10 cellular contexts compared by ENCODE assay signal in genomic region chr11:8327761-8328192, GRCh38.
DNase-seq lines count a peak whose midpoint lies in the region; ATAC-seq and TF ChIP-seq lines count a peak whose summit lies in the region.
"Had no signal": no experiment of that assay in that cellular context is flagged by ENCODE, and none has a peak within 500 bp of the region (broad histone marks: within the 10 kb centered on the region; RNA-seq: fewer than 3 reads in every experiment).

No MANE protein-coding gene starts in this region.

- no peaks in the 10 kb centered on the region for H3K36me3 Mint-ChIP-seq in activated B cell treated with CpG ODN at 0.5 μM for 24 hours (ENCODE audit: low read depth)
- H3K36me3 Mint-ChIP-seq in activated CD4-positive, alpha-beta memory T cell treated with anti-CD3 and anti-CD28 coated beads, Interleukin-2, amount 10 ng/mL, durations not matched to agents 7 days and 5 days (ENCODE audit: low read depth), result no peaks in the 10 kb centered on the region

- H3K27me3 ChIP-seq in vagina, result no peaks in the 10 kb centered on the region

- H3K27ac ChIP-seq in vagina, result no peak overlapping the region

- H3K4me1 ChIP-seq in vagina, result no peaks in the 10 kb centered on the region

- no peaks in the 10 kb centered on the region for H3K36me3 ChIP-seq in vagina

- H3K9me3 Mint-ChIP-seq in activated B cell treated with CpG ODN at 0.5 μM for 24 hours, result no peaks in the 10 kb centered on the region
- H3K9me3 Mint-ChIP-seq in activated CD4-positive, alpha-beta memory T cell treated with anti-CD3 and anti-CD28 coated beads, Interleukin-2, amount 10 ng/mL, durations not matched to agents 7 days and 5 days, result no peaks in the 10 kb centered on the region

- H3K9me3 ChIP-seq in vagina, result no peaks in the 10 kb centered on the region

- no peak overlapping the region for H3K4me3 ChIP-seq in vagina

- peaks cover 27% of the 10 kb centered on the region for H3K4me1 Mint-ChIP-seq in activated B cell treated with CpG ODN at 0.5 μM for 24 hours
- no peaks in the 10 kb centered on the region for H3K4me1 Mint-ChIP-seq in activated CD4-positive, alpha-beta memory T cell treated with anti-CD3 and anti-CD28 coated beads, Interleukin-2, amount 10 ng/mL, durations not matched to agents 7 days and 5 days

- CTCF ChIA-PET in activated B cell treated with CpG ODN at 0.5 μM for 24 hours (lab: Charles Lee), result interaction anchor here (0.9 to 1.2 kb wide), 3 partner anchors 12 to 239 kb away, joined by 3 to 5 read pairs (median 3); no protein-coding TSS in a partner anchor
- CTCF ChIA-PET in activated CD4-positive, alpha-beta memory T cell treated with anti-CD3 and anti-CD28 coated beads, Interleukin-2, amount 10 ng/mL, durations not matched to agents 7 days and 5 days (lab: Charles Lee), result no interaction called here

- ATAC-seq in GM19455 (IDR thresholded peaks at IDR 0.05; ENCODE audit: unreplicated experiment) (peak; percentile 65), HG03045 (IDR thresholded peaks at IDR 0.05; ENCODE audit: unreplicated experiment) (peak; percentile 58), activated B cell treated with CpG ODN at 0.5 μM for 24 hours (ENCODE audit: low read depth) (peak; percentile 59)

- POLR2A ChIA-PET in activated B cell treated with CpG ODN at 0.5 μM for 24 hours (lab: Charles Lee), result interaction anchor here (1.2 kb wide), 1 partner anchor 12 kb away, joined by 3 read pairs; no protein-coding TSS in a partner anchor
- POLR2A ChIA-PET in activated CD4-positive, alpha-beta memory T cell treated with anti-CD3 and anti-CD28 coated beads, Interleukin-2, amount 10 ng/mL, durations not matched to agents 7 days and 5 days (lab: Charles Lee), result no interaction called here

- intact Hi-C loops in activated B cell treated with CpG ODN at 0.5 μM for 24 hours (cut with micrococcal nuclease), result loop anchor here (1.0 to 5.0 kb wide), 3 partner anchors 16 to 635 kb away; partner anchors contain the start of gene TMEM9B
- intact Hi-C loops in cardiac septum (cut with DNase I), result no loop called here
- intact Hi-C loops in vagina (cut with DNase I), result no loop called here

- in situ Hi-C loops in GM13977 (cut with MboI; ENCODE audit: low pct_unique_long_range_greater_than_20kb, low sequenced_read_pairs, unreplicated experiment), result loop anchor here (25.0 kb wide), 1 partner anchor 235 kb away; no protein-coding TSS in a partner anchor

- peak overlapping the region; percentile 30 for H3K27ac Mint-ChIP-seq in activated B cell treated with CpG ODN at 0.5 μM for 24 hours
- no peak overlapping the region for H3K27ac Mint-ChIP-seq in activated CD4-positive, alpha-beta memory T cell treated with anti-CD3 and anti-CD28 coated beads, Interleukin-2, amount 10 ng/mL, durations not matched to agents 7 days and 5 days

- DNase-seq in GM13977 (ENCODE audit: low spot score) (peak; percentile 85), activated B cell treated with CpG ODN at 0.5 μM for 24 hours (no peak), cardiac septum (ENCODE audit: low spot score) (no peak), vagina (ENCODE audit: extremely low spot score in 2 of 2) (no peak), SHP77 (lab: John Stamatoyannopoulos, UW) (no peak)
- DNase-seq in activated CD4-positive, alpha-beta memory T cell treated with anti-CD3 and anti-CD28 coated beads, Interleukin-2, amount 10 ng/mL, durations not matched to agents 7 days and 5 days, result no peak
- DNase-seq: effector CD4-positive, alpha-beta T cell; NCI-H226 had no signal

- H3K27me3 Mint-ChIP-seq in activated B cell treated with CpG ODN at 0.5 μM for 24 hours, result peaks cover 8% of the 10 kb centered on the region
- peaks cover 4% of the 10 kb centered on the region for H3K27me3 Mint-ChIP-seq in activated CD4-positive, alpha-beta memory T cell treated with anti-CD3 and anti-CD28 coated beads, Interleukin-2, amount 10 ng/mL, durations not matched to agents 7 days and 5 days

- TF ChIP-seq POLR2A in vagina (IDR thresholded peaks at IDR 0.05), result no peak

- H3K4me3 Mint-ChIP-seq in activated B cell treated with CpG ODN at 0.5 μM for 24 hours, result no peak overlapping the region
- no peak overlapping the region for H3K4me3 Mint-ChIP-seq in activated CD4-positive, alpha-beta memory T cell treated with anti-CD3 and anti-CD28 coated beads, Interleukin-2, amount 10 ng/mL, durations not matched to agents 7 days and 5 days

- no peak for TF ChIP-seq CTCF in GM13977 (IDR thresholded peaks at IDR 0.05; ENCODE audit: extremely low read depth, insufficient read depth, missing control alignments)
- no peak for TF ChIP-seq CTCF in activated B cell treated with CpG ODN at 0.5 μM for 24 hours (IDR thresholded peaks at IDR 0.05)
- TF ChIP-seq CTCF in vagina (IDR thresholded peaks at IDR 0.05), result no peak
